In genomic region chr22:43955040-43955882, GRCh38 we compare ENCODE assay signal across 1 cellular context.
A peak's percentile ranks its signal among the peaks of the same experiment; 100 is the strongest.
TF ChIP-seq lines count a peak whose summit lies in the region.

Gene SAMM50, plus strand, starts transcription at chr22:43955442. Its CDS starts 136 bp downstream, at chr22:43955578.

TF ChIP-seq in K562, 482 proteins besides CTCF, POLR2A, EP300 and RAD21 (continued from another document and continues in another):
- no peak for TF ChIP-seq CGGBP1 (CRISPR knock-in tag; IDR thresholded peaks at IDR 0.05)
- no peak for TF ChIP-seq CREB5 (CRISPR knock-in tag; IDR thresholded peaks at IDR 0.05)
- no peak for TF ChIP-seq GATA2 (CRISPR knock-in tag; IDR thresholded peaks at IDR 0.05)
- TF ChIP-seq MCM7 (IDR thresholded peaks at IDR 0.05) = no peak
- no peak for TF ChIP-seq SIRT6 (IDR thresholded peaks at IDR 0.05; ENCODE audit: low read depth, low read length)
- TF ChIP-seq MBD2 (IDR thresholded peaks at IDR 0.05; ENCODE audit: borderline replicate concordance, low read depth) = peak; percentile 75
- peak; percentile 98 for TF ChIP-seq RBBP5 (IDR thresholded peaks at IDR 0.05; ENCODE audit: borderline replicate concordance, insufficient read depth, low read length, poor library complexity, severe bottlenecking)
- TF ChIP-seq HDAC1 (IDR thresholded peaks at IDR 0.05) = peak in 1 of 2 experiments; percentile 78; a peak in 2 of 4 replicates
- TF ChIP-seq ZBTB40 (IDR thresholded peaks at IDR 0.05) = peak; percentile 90
- TF ChIP-seq ZBTB40 (CRISPR knock-in tag; IDR thresholded peaks at IDR 0.05) = no peak
- TF ChIP-seq NFIC (IDR thresholded peaks at IDR 0.05) = 0 out of 2 replicates have a peak, but pooled peaks have one; percentile 27
- no peak for TF ChIP-seq ZBTB43 (CRISPR knock-in tag; IDR thresholded peaks at IDR 0.05)
- TF ChIP-seq POLR2B (IDR thresholded peaks at IDR 0.05; ENCODE audit: low read depth, partially characterized antibody) = peak; percentile 64
- no peak for TF ChIP-seq ZNF232 (CRISPR knock-in tag; IDR thresholded peaks at IDR 0.05)
- peak; percentile 96 for TF ChIP-seq SIN3B (IDR thresholded peaks at IDR 0.05; ENCODE audit: low read depth)
- peak; percentile 97 for TF ChIP-seq NR2C1 (IDR thresholded peaks at IDR 0.05)
- peak; percentile 98 for TF ChIP-seq NR2C1 (tag; IDR thresholded peaks at IDR 0.05)
- TF ChIP-seq ID3 (CRISPR knock-in tag; IDR thresholded peaks at IDR 0.05) = no peak
- peak; percentile 77; the same call in 1 of the 2 replicates for TF ChIP-seq ID3 (tag; IDR thresholded peaks at IDR 0.05)
- no peak for TF ChIP-seq HDAC2 (IDR thresholded peaks at IDR 0.05)
- peak; percentile 51 for TF ChIP-seq TAF9B (IDR thresholded peaks at IDR 0.05; ENCODE audit: partially characterized antibody)
- TF ChIP-seq HNRNPL (IDR thresholded peaks at IDR 0.05; ENCODE audit: low read depth, low read length) = peak; percentile 61; the same call in 1 of the 2 replicates
- TF ChIP-seq ZNF512 (tag; IDR thresholded peaks at IDR 0.05) = no peak
- peak; percentile 65 for TF ChIP-seq KDM5B (IDR thresholded peaks at IDR 0.05; ENCODE audit: insufficient replicate concordance, low read depth, low read length)
- peak; percentile 84; the same call in 1 of the 2 replicates for TF ChIP-seq GABPB1 (CRISPR knock-in tag; IDR thresholded peaks at IDR 0.05)
- peak; percentile 65; the same call in 1 of the 2 replicates for TF ChIP-seq DIDO1 (tag; IDR thresholded peaks at IDR 0.05; ENCODE audit: low read depth)
- no peak for TF ChIP-seq TRIM25 (IDR thresholded peaks at IDR 0.05; ENCODE audit: borderline replicate concordance)
- TF ChIP-seq FOXA3 (CRISPR knock-in tag; conservative IDR thresholded peaks at IDR 0.05 in 1 of 2, IDR thresholded peaks at IDR 0.05 in 1 of 2) = 0 out of 4 replicates have a peak, but pooled peaks of 1 of the 2 experiments have one; percentile 18
- TF ChIP-seq FOS (IDR thresholded peaks at IDR 0.05; ENCODE audit: extremely low read depth, insufficient read length) = peak; percentile 3
- peak; percentile 70 for TF ChIP-seq HCFC1 (IDR thresholded peaks at IDR 0.05; ENCODE audit: low read depth, low read length)
- no peak for TF ChIP-seq ELF1 (tag; IDR thresholded peaks at IDR 0.05)
- TF ChIP-seq ARNT (IDR thresholded peaks at IDR 0.05) = no peak
- no peak for TF ChIP-seq MXI1 (IDR thresholded peaks at IDR 0.05; ENCODE audit: low read depth, low read length)
- peak; percentile 61; the same call in 1 of the 2 replicates for TF ChIP-seq MYC (IDR thresholded peaks at IDR 0.05; ENCODE audit: low read depth, low read length)
- TF ChIP-seq MYC (CRISPR knock-in tag; IDR thresholded peaks at IDR 0.05; ENCODE audit: borderline replicate concordance, low read depth) = no peak
- TF ChIP-seq EGR1 (conservative IDR thresholded peaks at IDR 0.05) = peak; percentile 53
- no peak for TF ChIP-seq CHD1 (IDR thresholded peaks at IDR 0.05; ENCODE audit: low read length)
- no peak for TF ChIP-seq SMC3 (conservative IDR thresholded peaks at IDR 0.05; ENCODE audit: insufficient read depth, low read depth, low read length)
- TF ChIP-seq YY1 (IDR thresholded peaks at IDR 0.05; ENCODE audit: borderline replicate concordance in 1 of 3, control insufficient read depth in 1 of 3, extremely low read depth in 1 of 3, insufficient read depth in 3 of 3, insufficient read length in 1 of 3, insufficient replicate concordance in 2 of 3, low read depth in 1 of 3, low read length in 2 of 3) = peak; percentile 76 to 95 (median 94)
- peak; percentile 66 for TF ChIP-seq USF2 (CRISPR knock-in tag; IDR thresholded peaks at IDR 0.05)
- TF ChIP-seq ZNF311 (CRISPR knock-in tag; IDR thresholded peaks at IDR 0.05) = no peak
- peak; percentile 95 for TF ChIP-seq POLR2G (IDR thresholded peaks at IDR 0.05; ENCODE audit: low read depth, low read length)
- TF ChIP-seq MNT (conservative IDR thresholded peaks at IDR 0.05) = peak; percentile 63 to 85
- TF ChIP-seq ZNF717 (CRISPR knock-in tag; IDR thresholded peaks at IDR 0.05) = no peak
- TF ChIP-seq C11orf30 (IDR thresholded peaks at IDR 0.05; ENCODE audit: low read depth) = peak; percentile 96
- 0 out of 2 replicates have a peak, but pooled peaks have one; percentile 46 for TF ChIP-seq MTA2 (IDR thresholded peaks at IDR 0.05; ENCODE audit: low read depth)
- peak; percentile 69 for TF ChIP-seq ESRRA (IDR thresholded peaks at IDR 0.05; ENCODE audit: borderline replicate concordance, low read depth)
- peak; percentile 91 for TF ChIP-seq PHF8 (IDR thresholded peaks at IDR 0.05; ENCODE audit: borderline replicate concordance, low read length)
- no peak for TF ChIP-seq HDAC6 (IDR thresholded peaks at IDR 0.05; ENCODE audit: low read depth, low read length)
- TF ChIP-seq MECOM (CRISPR knock-in tag; IDR thresholded peaks at IDR 0.05) = no peak
- TF ChIP-seq ZFX (CRISPR knock-in tag; IDR thresholded peaks at IDR 0.05) = peak; percentile 87
